1 cellular context compared by ENCODE assay signal in the genomic region with DNA sequence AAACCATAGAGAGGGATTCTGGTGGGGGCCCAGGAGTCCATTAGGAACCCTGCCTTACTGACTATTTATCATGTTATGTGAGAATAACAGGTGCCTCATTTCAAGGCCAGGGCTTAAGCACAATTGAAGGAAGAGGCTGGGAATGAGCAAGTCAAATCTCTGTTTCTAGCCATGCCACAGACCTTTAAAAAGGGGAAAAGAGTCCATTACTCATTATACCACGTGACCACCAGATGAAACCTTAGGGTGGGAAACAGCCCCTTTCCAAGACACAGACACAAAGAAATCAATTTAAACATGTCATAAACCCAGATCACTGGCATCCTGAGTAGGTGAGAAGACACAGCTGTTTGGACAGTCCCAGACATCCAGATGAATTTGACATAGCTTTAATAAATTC.
A peak's percentile ranks its signal among the peaks of the same experiment; 100 is the strongest.
TF ChIP-seq lines count a peak whose summit lies in the region.

No MANE protein-coding gene starts in this region.

TF ChIP-seq in HepG2, 621 proteins besides CTCF, POLR2A, EP300 and RAD21:
- no peak for TF ChIP-seq CCAR2 (optimal IDR thresholded peaks at IDR 0.05; ENCODE audit: low read depth, low read length)
- peak; percentile 50; the same call in 1 of the 2 replicates for TF ChIP-seq RAD51 (IDR thresholded peaks at IDR 0.05; ENCODE audit: borderline replicate concordance)
